1 cellular context compared by ENCODE assay signal in the genomic region with DNA sequence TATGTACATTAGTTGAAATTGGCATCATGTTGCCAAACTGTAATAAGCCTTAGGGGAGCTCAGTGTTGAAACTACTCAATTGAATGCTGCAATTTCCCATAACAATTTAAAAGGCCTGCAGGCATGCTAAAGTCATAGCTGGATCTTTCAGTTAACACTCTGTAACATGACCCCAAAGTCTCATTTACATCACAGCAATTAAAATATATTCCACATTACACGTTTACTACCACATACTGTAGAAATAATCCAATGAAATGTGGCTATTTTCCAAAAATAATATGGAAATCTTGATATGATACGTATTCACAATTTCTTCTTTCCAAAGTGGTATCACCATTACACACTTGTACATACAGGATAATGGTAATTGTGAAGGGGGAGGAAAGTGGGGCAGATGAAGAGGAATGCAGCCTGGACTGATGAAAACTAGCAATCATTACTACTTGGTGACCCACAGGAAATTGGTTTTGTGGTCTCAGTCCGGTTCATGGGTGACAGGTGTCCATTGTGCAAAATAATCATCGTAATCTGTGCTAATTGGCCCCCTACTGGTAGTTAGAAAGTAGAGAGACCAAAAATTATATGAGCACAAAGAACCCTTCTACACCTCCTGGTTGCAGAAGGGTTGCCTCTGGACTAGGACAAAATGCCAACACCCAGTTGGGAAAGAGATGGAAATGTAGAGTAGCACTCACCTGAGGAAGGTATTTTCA.
TF ChIP-seq lines count a peak whose summit lies in the region.

No MANE protein-coding gene starts in this region.

TF ChIP-seq in GM23338, 12 proteins besides CTCF, POLR2A, EP300 and RAD21 (continued from another document):
- TF ChIP-seq, protein P1, sequence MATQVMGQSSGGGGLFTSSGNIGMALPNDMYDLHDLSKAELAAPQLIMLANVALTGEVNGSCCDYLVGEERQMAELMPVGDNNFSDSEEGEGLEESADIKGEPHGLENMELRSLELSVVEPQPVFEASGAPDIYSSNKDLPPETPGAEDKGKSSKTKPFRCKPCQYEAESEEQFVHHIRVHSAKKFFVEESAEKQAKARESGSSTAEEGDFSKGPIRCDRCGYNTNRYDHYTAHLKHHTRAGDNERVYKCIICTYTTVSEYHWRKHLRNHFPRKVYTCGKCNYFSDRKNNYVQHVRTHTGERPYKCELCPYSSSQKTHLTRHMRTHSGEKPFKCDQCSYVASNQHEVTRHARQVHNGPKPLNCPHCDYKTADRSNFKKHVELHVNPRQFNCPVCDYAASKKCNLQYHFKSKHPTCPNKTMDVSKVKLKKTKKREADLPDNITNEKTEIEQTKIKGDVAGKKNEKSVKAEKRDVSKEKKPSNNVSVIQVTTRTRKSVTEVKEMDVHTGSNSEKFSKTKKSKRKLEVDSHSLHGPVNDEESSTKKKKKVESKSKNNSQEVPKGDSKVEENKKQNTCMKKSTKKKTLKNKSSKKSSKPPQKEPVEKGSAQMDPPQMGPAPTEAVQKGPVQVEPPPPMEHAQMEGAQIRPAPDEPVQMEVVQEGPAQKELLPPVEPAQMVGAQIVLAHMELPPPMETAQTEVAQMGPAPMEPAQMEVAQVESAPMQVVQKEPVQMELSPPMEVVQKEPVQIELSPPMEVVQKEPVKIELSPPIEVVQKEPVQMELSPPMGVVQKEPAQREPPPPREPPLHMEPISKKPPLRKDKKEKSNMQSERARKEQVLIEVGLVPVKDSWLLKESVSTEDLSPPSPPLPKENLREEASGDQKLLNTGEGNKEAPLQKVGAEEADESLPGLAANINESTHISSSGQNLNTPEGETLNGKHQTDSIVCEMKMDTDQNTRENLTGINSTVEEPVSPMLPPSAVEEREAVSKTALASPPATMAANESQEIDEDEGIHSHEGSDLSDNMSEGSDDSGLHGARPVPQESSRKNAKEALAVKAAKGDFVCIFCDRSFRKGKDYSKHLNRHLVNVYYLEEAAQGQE (IDR thresholded peaks at IDR 0.05; ENCODE audit: unreplicated experiment) = no peak
- no peak for TF ChIP-seq ZNF331 (CRISPR knock-in tag; IDR thresholded peaks at IDR 0.05; ENCODE audit: low read depth)
